ENCODE assay signal across 32 cellular contexts in the genomic region with DNA sequence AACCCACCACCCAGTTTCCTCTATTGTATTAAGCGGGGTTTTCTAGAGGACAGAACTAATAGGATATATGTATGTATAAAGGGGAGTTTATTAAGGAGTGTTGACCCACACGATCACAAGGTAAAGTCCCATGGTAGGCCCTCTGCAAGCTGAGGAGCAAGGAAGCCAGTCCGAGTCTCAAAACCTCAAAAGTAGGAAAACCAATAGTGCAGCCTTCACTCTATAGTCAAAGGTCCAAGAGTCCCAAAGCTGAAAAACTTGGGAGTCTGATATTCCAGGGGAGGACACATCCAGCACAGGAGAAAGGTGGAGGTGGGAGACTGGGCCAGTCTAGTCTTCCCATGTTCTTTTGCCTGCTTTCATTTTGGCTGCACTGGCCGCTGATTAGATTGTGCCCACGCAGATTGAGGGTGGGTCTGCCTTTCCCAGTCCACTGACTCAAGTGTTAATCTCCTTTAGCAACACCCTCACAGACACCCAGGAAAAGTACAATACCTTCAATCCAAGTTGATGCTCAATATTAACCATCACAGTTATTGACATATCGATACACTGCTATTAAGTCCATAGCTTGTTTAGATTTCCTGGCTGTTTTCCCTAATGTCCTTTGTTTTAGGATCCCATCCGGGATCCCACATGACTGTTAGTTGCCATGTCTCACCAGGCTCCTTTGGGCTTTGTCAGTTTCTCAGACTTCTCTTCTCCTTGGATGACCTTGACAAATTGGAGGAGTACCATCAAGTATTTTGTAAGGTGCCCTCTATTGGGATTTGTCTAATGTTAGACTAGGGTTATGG.
"Had no signal": no experiment of that assay in that cellular context is flagged by ENCODE, and none has a peak within 500 bp of the region (broad histone marks: within the 10 kb centered on the region; RNA-seq: fewer than 3 reads in every experiment).

No MANE protein-coding gene starts in this region.

- H3K4me1 Mint-ChIP-seq: activated CD4-positive, alpha-beta T cell treated with anti-CD3 and anti-CD28 coated beads for 36 hours; activated CD8-positive, alpha-beta memory T cell treated with anti-CD3 and anti-CD28 coated beads, Interleukin-2, amount 10 ng/mL, durations not matched to agents 7 days and 5 days; activated naive CD4-positive, alpha-beta T cell treated with anti-CD3 and anti-CD28 coated beads, Interleukin-2, amount 50 U/mL, for 24 hours; activated naive CD8-positive, alpha-beta T cell treated with anti-CD3 and anti-CD28 coated beads, Interleukin-2, amount 50 U/mL, for 24 hours; naive B cell; stimulated activated memory B cell treated with anti-CD40 and anti-IgM and Interleukin-4, amounts not matched to agents 10 μg/mL and 1 μg/mL and 100 μg/mL, for 72 hours; stimulated activated naive CD8-positive, alpha-beta T cell treated with anti-CD3 and anti-CD28 coated beads, Interleukin-15, amount 100 ng/mL, for 72 hours had no signal

- H3K27ac Mint-ChIP-seq: activated CD4-positive, alpha-beta T cell treated with anti-CD3 and anti-CD28 coated beads for 36 hours; activated CD8-positive, alpha-beta memory T cell treated with anti-CD3 and anti-CD28 coated beads, Interleukin-2, amount 10 ng/mL, durations not matched to agents 7 days and 5 days; activated CD8-positive, alpha-beta T cell treated with anti-CD3 and anti-CD28 coated beads, Interleukin-2, amount 10 ng/mL, durations not matched to agents 7 days and 5 days; activated naive CD4-positive, alpha-beta T cell treated with anti-CD3 and anti-CD28 coated beads, Interleukin-2, amount 50 U/mL, for 24 hours; activated naive CD8-positive, alpha-beta T cell treated with anti-CD3 and anti-CD28 coated beads, Interleukin-2, amount 50 U/mL, for 24 hours; activated T-helper 2 cell treated with anti-CD3 and anti-CD28 coated beads, Interferon-gamma antibody, Interleukin-2, Interleukin-4, amounts not matched to agents 10 μg/mL and 5 μg/mL and 100 μg/mL, durations not matched to agents 14 hours and 24 hours and 36 hours; stimulated activated memory B cell treated with anti-CD40 and anti-IgM and Interleukin-4, amounts not matched to agents 10 μg/mL and 1 μg/mL and 100 μg/mL, for 72 hours; T-helper 2 cell treated with Interferon-gamma antibody and Interleukin-4, amounts not matched to agents 5 μg/mL and 100 μg/mL, for 36 hours had no signal

- H3K36me3 ChIP-seq: breast epithelium, esophagus squamous epithelium, left ventricle myocardium inferior, pancreas, right atrium auricular region, upper lobe of left lung had no signal

- H3K9me3 ChIP-seq: breast epithelium, esophagus squamous epithelium, left ventricle myocardium inferior, pancreas, psoas muscle, right atrium auricular region, upper lobe of left lung had no signal

- H3K9me3 Mint-ChIP-seq: activated naive CD4-positive, alpha-beta T cell treated with anti-CD3 and anti-CD28 coated beads, Interleukin-2, amount 50 U/mL, for 24 hours; activated naive CD8-positive, alpha-beta T cell treated with anti-CD3 and anti-CD28 coated beads, Interleukin-2, amount 50 U/mL, for 24 hours; activated T-helper 2 cell treated with anti-CD3 and anti-CD28 coated beads, Interferon-gamma antibody, Interleukin-2, Interleukin-4, amounts not matched to agents 10 μg/mL and 5 μg/mL and 100 μg/mL, durations not matched to agents 14 hours and 24 hours and 36 hours; stimulated activated memory B cell treated with anti-CD40 and anti-IgM and Interleukin-4, amounts not matched to agents 10 μg/mL and 1 μg/mL and 100 μg/mL, for 72 hours; stimulated activated naive CD8-positive, alpha-beta T cell treated with anti-CD3 and anti-CD28 coated beads, Interleukin-15, amount 100 ng/mL, for 72 hours; T-helper 2 cell treated with Interferon-gamma antibody and Interleukin-4, amounts not matched to agents 5 μg/mL and 100 μg/mL, for 36 hours had no signal

- H3K27me3 Mint-ChIP-seq: activated CD8-positive, alpha-beta memory T cell treated with anti-CD3 and anti-CD28 coated beads, Interleukin-2, amount 10 ng/mL, durations not matched to agents 7 days and 5 days; stimulated activated memory B cell treated with anti-CD40 and anti-IgM and Interleukin-4, amounts not matched to agents 10 μg/mL and 1 μg/mL and 100 μg/mL, for 72 hours had no signal

- H3K4me1 ChIP-seq: breast epithelium, esophagus squamous epithelium, left ventricle myocardium inferior, pancreas, psoas muscle, right atrium auricular region, upper lobe of left lung had no signal

- H3K4me2 ChIP-seq: smooth muscle cell had no signal

- H3K4me3 ChIP-seq: breast epithelium, esophagus squamous epithelium, left ventricle myocardium inferior, lung, pancreas, psoas muscle, right atrium auricular region, smooth muscle cell, upper lobe of left lung had no signal

- H3K4me3 Mint-ChIP-seq: activated CD4-positive, alpha-beta T cell treated with anti-CD3 and anti-CD28 coated beads for 36 hours; activated CD8-positive, alpha-beta memory T cell treated with anti-CD3 and anti-CD28 coated beads, Interleukin-2, amount 10 ng/mL, durations not matched to agents 7 days and 5 days; activated CD8-positive, alpha-beta T cell treated with anti-CD3 and anti-CD28 coated beads, Interleukin-2, amount 10 ng/mL, durations not matched to agents 7 days and 5 days; activated naive CD4-positive, alpha-beta T cell treated with anti-CD3 and anti-CD28 coated beads, Interleukin-2, amount 50 U/mL, for 24 hours; activated naive CD8-positive, alpha-beta T cell treated with anti-CD3 and anti-CD28 coated beads, Interleukin-2, amount 50 U/mL, for 24 hours; naive B cell; stimulated activated memory B cell treated with anti-CD40 and anti-IgM and Interleukin-4, amounts not matched to agents 10 μg/mL and 1 μg/mL and 100 μg/mL, for 72 hours; stimulated activated naive CD8-positive, alpha-beta T cell treated with anti-CD3 and anti-CD28 coated beads, Interleukin-15, amount 100 ng/mL, for 72 hours; T-helper 2 cell treated with Interferon-gamma antibody and Interleukin-4, amounts not matched to agents 5 μg/mL and 100 μg/mL, for 36 hours had no signal

- H3K27me3 ChIP-seq: breast epithelium, esophagus squamous epithelium, pancreas, right atrium auricular region, upper lobe of left lung had no signal

- H3K27ac ChIP-seq: breast epithelium, epithelial cell of prostate, esophagus squamous epithelium, left ventricle myocardium inferior, pancreas, psoas muscle, right atrium auricular region, upper lobe of left lung had no signal

- ATAC-seq: activated CD4-positive, alpha-beta T cell treated with anti-CD3 and anti-CD28 coated beads for 36 hours; activated CD8-positive, alpha-beta memory T cell treated with anti-CD3 and anti-CD28 coated beads, Interleukin-2, amount 10 ng/mL, durations not matched to agents 7 days and 5 days; activated CD8-positive, alpha-beta T cell treated with anti-CD3 and anti-CD28 coated beads, Interleukin-2, amount 10 ng/mL, durations not matched to agents 7 days and 5 days; activated naive CD8-positive, alpha-beta T cell treated with anti-CD3 and anti-CD28 coated beads, Interleukin-2, amount 50 U/mL, for 24 hours; pancreas; psoas muscle; stimulated activated memory B cell treated with anti-CD40 and anti-IgM and Interleukin-4, amounts not matched to agents 10 μg/mL and 1 μg/mL and 100 μg/mL, for 72 hours; stimulated activated naive CD8-positive, alpha-beta T cell treated with anti-CD3 and anti-CD28 coated beads, Interleukin-15, amount 100 ng/mL, for 72 hours had no signal

- DNase-seq: activated CD4-positive, alpha-beta T cell treated with anti-CD3 and anti-CD28 coated beads for 36 hours; activated CD4-positive, CD25-positive, alpha-beta regulatory T cell; activated CD8-positive, alpha-beta memory T cell treated with anti-CD3 and anti-CD28 coated beads, Interleukin-2, amount 10 ng/mL, durations not matched to agents 7 days and 5 days; activated CD8-positive, alpha-beta T cell treated with anti-CD3 and anti-CD28 coated beads, Interleukin-2, amount 10 ng/mL, durations not matched to agents 7 days and 5 days; activated naive CD8-positive, alpha-beta T cell treated with anti-CD3 and anti-CD28 coated beads, Interleukin-2, amount 50 U/mL, for 24 hours; activated T-cell treated with anti-CD3 and anti-CD28 coated beads, Interleukin-2, amount 50 U/mL, for 48 hours; amygdala; central memory CD4-positive, alpha-beta T cell; dermis blood vessel endothelial cell; effector CD4-positive, alpha-beta T cell; esophagus squamous epithelium; foreskin melanocyte; left ventricle myocardium inferior; naive B cell; nucleus accumbens; pancreas; psoas muscle; stimulated activated CD4-positive, alpha-beta T cell treated with anti-CD3 and anti-CD28 coated beads, Interleukin-1b, Interleukin-23, amount 100 ng/mL, for 48 hours; stimulated activated CD4-positive, alpha-beta T cell treated with anti-CD3 and anti-CD28 coated beads, Interleukin-4, amount 100 ng/mL, for 4 hours; stimulated activated CD8-positive, alpha-beta memory T cell treated with anti-CD3 and anti-CD28 coated beads, Interleukin-4, amount 100 ng/mL, for 48 hours; stimulated activated naive CD8-positive, alpha-beta T cell treated with anti-CD3 and anti-CD28 coated beads, Interleukin-15, amount 100 ng/mL, for 72 hours; substantia nigra; upper lobe of left lung had no signal

- H3K36me3 Mint-ChIP-seq: activated CD8-positive, alpha-beta memory T cell treated with anti-CD3 and anti-CD28 coated beads, Interleukin-2, amount 10 ng/mL, durations not matched to agents 7 days and 5 days; activated naive CD4-positive, alpha-beta T cell treated with anti-CD3 and anti-CD28 coated beads, Interleukin-2, amount 50 U/mL, for 24 hours; naive B cell; stimulated activated memory B cell treated with anti-CD40 and anti-IgM and Interleukin-4, amounts not matched to agents 10 μg/mL and 1 μg/mL and 100 μg/mL, for 72 hours had no signal
